9 cellular contexts compared by ENCODE assay signal in genomic region chr7:44348300-44348699, GRCh38.
DNase-seq lines count a peak whose midpoint lies in the region; ATAC-seq and TF ChIP-seq lines count a peak whose summit lies in the region.
"Had no signal": no experiment of that assay in that cellular context is flagged by ENCODE, and none has a peak within 500 bp of the region (broad histone marks: within the 10 kb centered on the region; RNA-seq: fewer than 3 reads in every experiment).

No MANE protein-coding gene starts in this region.

- DNase-seq in GM03348 (ENCODE audit: low spot score) (peak; percentile 64), fibroblast of gingiva (ENCODE audit: low read depth) (peak; percentile 22), NCI-H524 treated with DMSO at 0.1 percent for 48 hours (lab: John Stamatoyannopoulos, UW) (no peak), hypothalamus (lab: John Stamatoyannopoulos, UW) (no peak), foreskin melanocyte (no peak)

- H3K4me2 ChIP-seq in OCI-LY1 (ENCODE audit: low read length), result no peak overlapping the region

- no peak overlapping the region for H3K9ac ChIP-seq in OCI-LY1 (ENCODE audit: low read length)

- H3K27ac ChIP-seq in 22Rv1, result no peak overlapping the region
- H3K27ac ChIP-seq in OCI-LY1 (ENCODE audit: low read depth, low read length, poor library complexity, severe bottlenecking), result no peak overlapping the region

- H3K4me1 ChIP-seq in OCI-LY1 (ENCODE audit: insufficient read depth, low read length, severe bottlenecking), result no peaks in the 10 kb centered on the region

- no peak for ATAC-seq in GM19328 (IDR thresholded peaks at IDR 0.05; ENCODE audit: unreplicated experiment)
- ATAC-seq: naive thymus-derived CD4-positive, alpha-beta T cell had no signal

- no peak overlapping the region for H3K4me3 ChIP-seq in OCI-LY1 (ENCODE audit: low read depth, low read length, poor library complexity, severe bottlenecking)

- no peaks in the 10 kb centered on the region for H3K79me2 ChIP-seq in OCI-LY1 (ENCODE audit: insufficient read depth, low read length)

- no peaks in the 10 kb centered on the region for H3K36me3 ChIP-seq in OCI-LY1 (ENCODE audit: insufficient read depth, low read length)

- peak; percentile 20; the same call in 1 of the 2 replicates for TF ChIP-seq CTCF in 22Rv1 (IDR thresholded peaks at IDR 0.05)
- TF ChIP-seq CTCF in OCI-LY1 (IDR thresholded peaks at IDR 0.05; ENCODE audit: low read length), result peak; percentile 67

- no peaks in the 10 kb centered on the region for H3F3A ChIP-seq in OCI-LY1 (ENCODE audit: insufficient read depth, low read length)

- no peaks in the 10 kb centered on the region for H4K20me1 ChIP-seq in OCI-LY1 (ENCODE audit: insufficient read depth, low read length)

- H2AFZ ChIP-seq in OCI-LY1 (ENCODE audit: low read length), result no peak overlapping the region

- H3K9me2 ChIP-seq in OCI-LY1 (ENCODE audit: low read depth, low read length), result no peaks in the 10 kb centered on the region

- no peaks in the 10 kb centered on the region; the same call in 1 of the 2 replicates for H3K27me3 ChIP-seq in OCI-LY1 (ENCODE audit: insufficient read depth, low read length)

- H3K9me3 ChIP-seq in OCI-LY1 (ENCODE audit: low read length), result no peaks in the 10 kb centered on the region

Comparison
In these comparisons a context has a peak if more than half of its experiments do, and no peak if none do; other contexts are left out.
1. DNase-seq: peak in GM03348 (single experiment) and fibroblast of gingiva (single experiment); none in NCI-H524 treated with DMSO at 0.1 percent for 48 hours (single experiment), hypothalamus (0 of 51) and foreskin melanocyte (single experiment).